ENCODE assay signal across 21 cellular contexts in the genomic region with DNA sequence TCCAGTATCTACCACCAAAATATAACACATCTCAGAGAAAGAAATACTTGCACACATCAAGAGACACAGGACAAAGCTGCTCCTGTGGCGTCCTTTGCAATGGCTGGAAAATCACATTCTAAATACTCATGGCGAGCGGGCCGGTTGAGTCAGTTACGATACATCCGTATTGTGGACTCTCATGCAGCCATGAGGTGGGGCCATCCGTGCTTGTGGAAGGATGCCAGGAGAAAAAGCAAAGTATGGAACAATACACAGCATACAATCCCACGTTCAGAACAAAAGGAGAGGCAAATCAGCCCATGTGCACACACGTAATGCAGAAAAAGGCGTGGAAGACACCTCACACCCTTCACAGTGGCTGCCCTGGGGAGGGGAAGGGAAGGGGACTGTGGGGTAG. TPM values are rescaled to one million over a fixed set of nuclear protein-coding genes. Genes with fewer than 3 reads are reported as not detected.
A peak's percentile ranks its signal among the peaks of the same experiment; 100 is the strongest.
DNase-seq lines count a peak whose midpoint lies in the region; ATAC-seq, FAIRE-seq and TF ChIP-seq lines count a peak whose summit lies in the region.
"Had no signal": no experiment of that assay in that cellular context is flagged by ENCODE, and none has a peak within 500 bp of the region (broad histone marks: within the 10 kb centered on the region; RNA-seq: fewer than 3 reads in every experiment).

No MANE protein-coding gene starts in this region.

- no peak for FAIRE-seq in GM12891 (lab: Jason Lieb, UNC)
- FAIRE-seq: GM19239, H54 had no signal

- POLR2A ChIA-PET in Caco-2 (lab: Charles Lee), result no interaction called here

- H3K27me3 Mint-ChIP-seq in T-helper 17 cell (no peaks in the 10 kb centered on the region), Caco-2 (ENCODE audit: insufficient read depth, unreplicated experiment) (no peaks in the 10 kb centered on the region)

- BruUV-seq in Caco-2 (replicated peaks; lab: Mats Ljungman, UMichigan), result no TSS peak

- no peaks in the 10 kb centered on the region for H3K4me1 Mint-ChIP-seq in T-helper 17 cell
- H3K4me1 Mint-ChIP-seq in Caco-2 (ENCODE audit: low read depth, unreplicated experiment), result no peaks in the 10 kb centered on the region

- CTCF ChIA-PET in Caco-2 (lab: Charles Lee), result no interaction called here

- no peaks in the 10 kb centered on the region for H3K4me1 ChIP-seq in Caco-2

- H3K27ac Mint-ChIP-seq in T-helper 17 cell, result no peak overlapping the region
- no peak overlapping the region for H3K27ac Mint-ChIP-seq in Caco-2 (ENCODE audit: unreplicated experiment)

- DNase-seq in GM12891 (ENCODE audit: insufficient read length, low spot score) (peak; percentile 5), T-helper 17 cell (no peak), epidermal melanocyte (ENCODE audit: insufficient read length, low spot score) (peak; percentile 7), lung microvascular endothelial cell (ENCODE audit: low read depth in 2 of 2) (peak; percentile 34 to 53), NCI-H510A treated with DMSO at 0.1 percent for 48 hours (lab: John Stamatoyannopoulos, UW) (no peak), Caco-2 (no peak), posterior vena cava (ENCODE audit: low spot score) (no peak)
- DNase-seq: C1 segment of cervical spinal cord, DMS 273 treated with DMSO at 0.1 percent for 48 hours, GF-D8, Kasumi-1, NCI-H1417, NCI-H187 treated with DMSO at 0.1 percent for 48 hours, NCI-H2171, NCI-H446, NCI-H748 treated with DMSO at 0.1 percent for 48 hours, OCI-M1, SJCRH30 had no signal

- no peak overlapping the region for H3K4me3 ChIP-seq in Caco-2 (ENCODE audit: low read depth, low read length)
- H3K4me3 ChIP-seq: SJCRH30 had no signal

- H3K9me3 ChIP-seq in T-helper 17 cell (ENCODE audit: control insufficient read depth, low read length, poor library complexity, severe bottlenecking), result no peaks in the 10 kb centered on the region
- H3K9me3 ChIP-seq in Caco-2, result no peaks in the 10 kb centered on the region
- H3K9me3 ChIP-seq: SJCRH30 had no signal

- H3K9me3 Mint-ChIP-seq in Caco-2 (ENCODE audit: unreplicated experiment), result no peaks in the 10 kb centered on the region

- no peaks in the 10 kb centered on the region for H3K27me3 ChIP-seq in Caco-2 (replicated peaks; ENCODE audit: control insufficient read depth, insufficient read depth, low read length)
- H3K27me3 ChIP-seq: SJCRH30 had no signal

- no peaks in the 10 kb centered on the region for H3K36me3 ChIP-seq in Caco-2 (ENCODE audit: control insufficient read depth, insufficient read depth, low read length)

- H3K4me3 Mint-ChIP-seq in T-helper 17 cell (peak overlapping the region; percentile 31), Caco-2 (ENCODE audit: unreplicated experiment) (no peak overlapping the region)

- intact Hi-C loops in Caco-2 (cut with micrococcal nuclease; ENCODE audit: unreplicated experiment) (no loop called here), posterior vena cava (cut with DNase I) (no loop called here)

- no peak for TF ChIP-seq CTCF in Caco-2 (IDR thresholded peaks at IDR 0.05; ENCODE audit: insufficient read depth in 1 of 2, low read depth in 1 of 2, low read length in 1 of 2, severe bottlenecking in 1 of 2, unreplicated experiment in 1 of 2)

- no peak for TF ChIP-seq POLR2A in GM12891 (IDR thresholded peaks at IDR 0.05; ENCODE audit: low read depth, low read length)

- H3K36me3 Mint-ChIP-seq in T-helper 17 cell (ENCODE audit: low read depth) (peaks cover 10% of the 10 kb centered on the region), Caco-2 (ENCODE audit: insufficient read depth, unreplicated experiment) (peaks cover 9% of the 10 kb centered on the region)

- ATAC-seq in T-helper 17 cell (no peak), HG02588 (IDR thresholded peaks at IDR 0.05; ENCODE audit: unreplicated experiment) (no peak)

TF ChIP-seq in GM12891, 5 proteins besides CTCF, POLR2A, EP300 and RAD21:
- no peak for TF ChIP-seq POU2F2 (IDR thresholded peaks at IDR 0.05; ENCODE audit: low read depth, low read length)

RNA-seq across cellular contexts. Expression of gene ATP13A2, which starts 13.1 kb away (rescaled TPM):
- polyA plus RNA-seq in GM12891 (2012; ENCODE audit: low read depth, missing spikeins), result 9.0 TPM
- total RNA-seq in T-helper 17 cell, result 10 to 100 TPM; 44.4 TPM
- total RNA-seq in lung microvascular endothelial cell, result 25.1 and 44.6 TPM in 2 replicates
- 58.4 and 61.6 TPM in 2 replicates for total RNA-seq in Caco-2 (2022)
- total RNA-seq in posterior vena cava, result 10 to 100 TPM; 20.2 to 27.6 TPM

RNA-seq across cellular contexts. Expression of gene MFAP2, which starts 18.2 kb away (rescaled TPM):
- polyA plus RNA-seq in GM12891 (2012; ENCODE audit: low read depth, missing spikeins), result not detected
- total RNA-seq in T-helper 17 cell, result not detected
- total RNA-seq in lung microvascular endothelial cell, result 15.9 and 25.6 TPM in 2 replicates
- 20.5 and 22.7 TPM in 2 replicates for total RNA-seq in Caco-2 (2022)
- 10 to 100 TPM; 39.0 to 52.1 TPM for total RNA-seq in posterior vena cava

RNA-seq across cellular contexts. Expression of gene SDHB, which starts 55.2 kb away (rescaled TPM):
- polyA plus RNA-seq in GM12891 (2012; ENCODE audit: low read depth, missing spikeins), result 92.5 TPM
- 10 to 100 TPM; 43.6 to 48.5 TPM for total RNA-seq in T-helper 17 cell
- total RNA-seq in lung microvascular endothelial cell, result 139 and 146 TPM in 2 replicates
- 85.1 and 91.5 TPM in 2 replicates for total RNA-seq in Caco-2 (2022)
- 10 to 100 TPM; 77.7 to 80.5 TPM for total RNA-seq in posterior vena cava

Comparison
In these comparisons a context has a peak if more than half of its experiments do, and no peak if none do; other contexts are left out.
1. DNase-seq: peak in GM12891 (single experiment), epidermal melanocyte (single experiment) and lung microvascular endothelial cell (2 of 2); none in T-helper 17 cell (0 of 3), NCI-H510A treated with DMSO at 0.1 percent for 48 hours (single experiment), Caco-2 (0 of 2) and posterior vena cava (single experiment).
2. RNA of gene MFAP2, which starts 18.2 kb away (total RNA-seq): 39.0 to 52.1 TPM in posterior vena cava, 15.9 to 25.6 TPM in lung microvascular endothelial cell and 20.5 to 22.7 TPM in Caco-2; not detected in T-helper 17 cell; every median in the first group is over 10 times any median in the second.